Comparison of ENCODE assay signal across 24 cellular contexts in the genomic region with DNA sequence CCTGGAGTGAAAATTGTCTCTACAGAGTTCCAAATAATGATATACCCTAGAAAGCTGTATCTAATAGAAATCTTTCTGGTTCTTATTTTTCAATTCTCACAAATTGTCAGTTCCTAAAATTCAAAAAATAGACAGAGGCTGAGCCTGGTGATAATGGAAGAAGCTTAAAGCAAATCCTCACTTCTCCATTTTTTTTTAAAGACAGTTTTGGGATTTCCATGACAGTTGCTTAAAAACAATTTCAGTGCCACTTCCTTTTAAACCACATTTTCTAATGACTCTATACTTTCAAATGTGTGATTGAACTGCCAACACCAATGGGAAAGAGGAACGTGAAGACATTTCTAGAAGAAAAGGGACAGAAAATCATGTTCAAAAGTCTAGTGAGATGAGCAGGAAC. TPM values are rescaled to one million over a fixed set of nuclear protein-coding genes. Genes with fewer than 3 reads are reported as not detected.
DNase-seq lines count a peak whose midpoint lies in the region; ATAC-seq, FAIRE-seq and TF ChIP-seq lines count a peak whose summit lies in the region.
"Had no signal": no experiment of that assay in that cellular context is flagged by ENCODE, and none has a peak within 500 bp of the region (broad histone marks: within the 10 kb centered on the region; RNA-seq: fewer than 3 reads in every experiment).

No MANE protein-coding gene starts in this region.

- H3K9me3 ChIP-seq in A549 = peaks cover 26% of the 10 kb centered on the region; the same call in 2 of the 3 replicates

- peak; percentile 32 for FAIRE-seq in A549 (lab: Jason Lieb, UNC)

- TF ChIP-seq EP300 in A549 (IDR thresholded peaks at IDR 0.05) = no peak

- no peak overlapping the region for H3K4me2 ChIP-seq in A549
- H3K4me2 ChIP-seq: KMS-11, PC-9 had no signal

- POLR2A ChIA-PET in A549 (lab: Yijun Ruan, JAX) = no interaction called here

- peaks cover 9% of the 10 kb centered on the region for H3K4me1 ChIP-seq in A549

- TF ChIP-seq POLR2A in A549 (IDR thresholded peaks at IDR 0.05; ENCODE audit: low read length) = no peak

- ATAC-seq in A549 (no peak), HG02623 (IDR thresholded peaks at IDR 0.05; ENCODE audit: unreplicated experiment) (no peak)
- ATAC-seq: Right ventricle myocardium inferior had no signal

- no peak for DNase-seq in A549 (ENCODE audit: low read depth in 1 of 2, low spot score in 1 of 2)
- peak; percentile 26 to 69 for DNase-seq in NOMO-1 (lab: John Stamatoyannopoulos, UW; ENCODE audit: unreplicated experiment in 2 of 2)
- DNase-seq in SIG-M5 (lab: John Stamatoyannopoulos, UW) = peak; percentile 26
- DNase-seq in pons (ENCODE audit: low spot score) = peak; percentile 9
- no peak for DNase-seq in NCI-H146 treated with DMSO at 0.1 percent for 48 hours (lab: John Stamatoyannopoulos, UW; ENCODE audit: unreplicated experiment)
- no peak for DNase-seq in activated effector memory CD4-positive, alpha-beta T cell treated with anti-CD3 and anti-CD28 coated beads, Interleukin-2, amount 50 U/mL, for 16 hours
- DNase-seq: 8988T; CD4-positive, CD25-positive, alpha-beta regulatory T cell; DMS153; GM23248; H7; IMR-90; MM.1S; NCI-H1105 treated with DMSO at 0.1 percent for 48 hours; NCI-H146; NCI-H2029; NCI-H446 treated with DMSO at 0.1 percent for 48 hours; NCI-H526; PC-9; T-helper 1 cell had no signal

- H3K4me3 ChIP-seq in A549 = no peak overlapping the region
- H3K4me3 ChIP-seq: GM23248, PC-9 had no signal

- TF ChIP-seq RAD21 in A549 (conservative IDR thresholded peaks at IDR 0.05 in 1 of 2, IDR thresholded peaks at IDR 0.05 in 1 of 2) = no peak

- CTCF ChIA-PET in A549 (lab: Yijun Ruan, JAX) = interaction anchor here (1.2 kb wide), 1 partner anchor 41 kb away, joined by 3 read pairs; no protein-coding TSS in a partner anchor

- WGBS in A549 (ENCODE audit: missing lambda C conversion rate) = 74% methylated on average over 1 of the region's 1 CpG

- TF ChIP-seq CTCF in A549 (IDR thresholded peaks at IDR 0.05) = no peak

- H3K27ac ChIP-seq in A549 = no peak overlapping the region
- H3K27ac ChIP-seq: GM23248, KMS-11, PC-9 had no signal

TF ChIP-seq in A549, 52 proteins besides CTCF, POLR2A, EP300 and RAD21:
- TF ChIP-seq JUN (IDR thresholded peaks at IDR 0.05) (no peak), GATA3 (IDR thresholded peaks at IDR 0.05; ENCODE audit: borderline replicate concordance) (no peak), ZC3H11A (IDR thresholded peaks at IDR 0.05) (no peak), CHD2 (IDR thresholded peaks at IDR 0.05; ENCODE audit: low read length, partially characterized antibody) (no peak), HEYL (CRISPR knock-in tag; IDR thresholded peaks at IDR 0.05) (no peak), MAZ (IDR thresholded peaks at IDR 0.05; ENCODE audit: borderline replicate concordance, low read depth, low read length) (no peak), POLR2AphosphoS2 (conservative IDR thresholded peaks at IDR 0.05; ENCODE audit: low read length) (no peak), USF2 (IDR thresholded peaks at IDR 0.05) (no peak)

RNA-seq across cellular contexts. Expression of gene GKN2, which starts 4.0 kb away (rescaled TPM):
- polyA plus RNA-seq in A549 (2011; rRNA removed) (0.75 and 0.93 TPM in 2 replicates), A549 (2017; fragmentation: RNase III; extraction: RNeasy Plus Mini Kit Qiagen cat#74134 plus additional on column Dnase treatment) (3.3 to 3.7 TPM (median 3.5 TPM) in 3 replicates)
- 1.2 and 1.4 TPM in 2 replicates for polyA plus RNA-seq in A549 (2012; cell fraction: cytosol; rRNA removed)
- polyA plus RNA-seq in A549 (2012; cell fraction: nucleus; rRNA removed) = 0.88 and 0.96 TPM in 2 replicates
- polyA minus RNA-seq in A549 (2011; rRNA and poly(A)+ RNA removed) = not detected in 2 replicates
- polyA plus RNA-seq: BJ; CD4-positive, CD25-positive, alpha-beta regulatory T cell; GM23248; IMR-90 had no signal

RNA-seq across cellular contexts. Expression of gene GKN1, which starts 25.7 kb away (rescaled TPM):
- polyA plus RNA-seq in A549 (2011; rRNA removed) (0.35 and 0.57 TPM in 2 replicates), A549 (2017; fragmentation: RNase III; extraction: RNeasy Plus Mini Kit Qiagen cat#74134 plus additional on column Dnase treatment) (0.45 to 0.90 TPM (median 0.45 TPM) in 3 replicates)
- polyA plus RNA-seq in A549 (2012; cell fraction: cytosol; rRNA removed) = 0.52 and 0.81 TPM in 2 replicates
- 0.36 and 0.49 TPM in 2 replicates for polyA plus RNA-seq in A549 (2012; cell fraction: nucleus; rRNA removed)
- not detected in 2 replicates for polyA minus RNA-seq in A549 (2011; rRNA and poly(A)+ RNA removed)
- polyA plus RNA-seq: BJ; CD4-positive, CD25-positive, alpha-beta regulatory T cell; GM23248; IMR-90 had no signal

Comparison
In these comparisons a context has a peak if more than half of its experiments do, and no peak if none do; other contexts are left out.
1. DNase-seq: peak in NOMO-1 (2 of 2), SIG-M5 (single experiment) and pons (single experiment); none in A549 (0 of 2), NCI-H146 treated with DMSO at 0.1 percent for 48 hours (single experiment) and activated effector memory CD4-positive, alpha-beta T cell treated with anti-CD3 and anti-CD28 coated beads, Interleukin-2, amount 50 U/mL, for 16 hours (single experiment).